1 cellular context compared by ENCODE assay signal in the genomic region with DNA sequence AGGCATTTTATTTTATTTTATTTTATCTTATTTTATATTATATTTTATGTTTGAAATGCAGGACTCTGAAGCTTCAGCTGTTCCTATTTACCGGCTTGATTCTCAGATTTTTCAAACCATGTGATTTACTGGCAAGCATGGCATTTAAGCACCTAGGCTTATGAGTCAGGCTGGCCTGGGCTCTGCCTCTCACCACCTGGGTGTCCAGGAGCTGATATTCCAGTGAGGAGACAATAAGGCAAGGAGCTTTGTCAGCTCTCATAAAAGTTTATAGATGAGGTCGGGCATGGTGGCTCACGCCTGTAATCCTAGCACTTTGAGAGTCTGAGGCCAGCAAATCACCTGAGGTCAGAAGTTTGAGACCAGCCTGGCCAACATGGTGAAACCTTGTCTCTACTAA.
TF ChIP-seq lines count a peak whose summit lies in the region.

No MANE protein-coding gene starts in this region.

TF ChIP-seq in HEK293, 187 proteins besides CTCF, POLR2A, EP300 and RAD21 (continued from another document):
- TF ChIP-seq, protein P1, sequence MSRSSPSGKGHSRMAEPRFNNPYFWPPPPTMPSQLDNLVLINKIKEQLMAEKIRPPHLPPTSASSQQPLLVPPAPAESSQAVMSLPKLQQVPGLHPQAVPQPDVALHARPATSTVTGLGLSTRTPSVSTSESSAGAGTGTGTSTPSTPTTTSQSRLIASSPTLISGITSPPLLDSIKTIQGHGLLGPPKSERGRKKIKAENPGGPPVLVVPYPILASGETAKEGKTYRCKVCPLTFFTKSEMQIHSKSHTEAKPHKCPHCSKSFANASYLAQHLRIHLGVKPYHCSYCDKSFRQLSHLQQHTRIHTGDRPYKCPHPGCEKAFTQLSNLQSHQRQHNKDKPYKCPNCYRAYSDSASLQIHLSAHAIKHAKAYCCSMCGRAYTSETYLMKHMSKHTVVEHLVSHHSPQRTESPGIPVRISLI (tag by site-specific recombination; IDR thresholded peaks at IDR 0.05), result no peak
- TF ChIP-seq ZNF426 (tag by site-specific recombination; IDR thresholded peaks at IDR 0.05) (no peak), ZBTB1 (tag by site-specific recombination; IDR thresholded peaks at IDR 0.05) (no peak), ZNF157 (tag by site-specific recombination; IDR thresholded peaks at IDR 0.05) (no peak), ZNF423 (tag by site-specific recombination; IDR thresholded peaks at IDR 0.05) (no peak), ZNF138 (tag by site-specific recombination; IDR thresholded peaks at IDR 0.05; ENCODE audit: borderline replicate concordance) (no peak), ZNF335 (tag by site-specific recombination; conservative IDR thresholded peaks at IDR 0.05) (peak; percentile 29; the same call in 1 of the 2 replicates), ZNF791 (tag by site-specific recombination; IDR thresholded peaks at IDR 0.05) (no peak), ZNF837 (tag by site-specific recombination; IDR thresholded peaks at IDR 0.05) (no peak), GLI2 (tag by site-specific recombination; IDR thresholded peaks at IDR 0.05; ENCODE audit: borderline replicate concordance, low read depth) (no peak), ZNF184 (tag by site-specific recombination; IDR thresholded peaks at IDR 0.05) (no peak), ZNF76 (tag by site-specific recombination; IDR thresholded peaks at IDR 0.05; ENCODE audit: borderline replicate concordance, low read depth) (no peak), ZFP3 (tag by site-specific recombination; IDR thresholded peaks at IDR 0.05; ENCODE audit: low read depth) (no peak)
- TF ChIP-seq, protein P2, sequence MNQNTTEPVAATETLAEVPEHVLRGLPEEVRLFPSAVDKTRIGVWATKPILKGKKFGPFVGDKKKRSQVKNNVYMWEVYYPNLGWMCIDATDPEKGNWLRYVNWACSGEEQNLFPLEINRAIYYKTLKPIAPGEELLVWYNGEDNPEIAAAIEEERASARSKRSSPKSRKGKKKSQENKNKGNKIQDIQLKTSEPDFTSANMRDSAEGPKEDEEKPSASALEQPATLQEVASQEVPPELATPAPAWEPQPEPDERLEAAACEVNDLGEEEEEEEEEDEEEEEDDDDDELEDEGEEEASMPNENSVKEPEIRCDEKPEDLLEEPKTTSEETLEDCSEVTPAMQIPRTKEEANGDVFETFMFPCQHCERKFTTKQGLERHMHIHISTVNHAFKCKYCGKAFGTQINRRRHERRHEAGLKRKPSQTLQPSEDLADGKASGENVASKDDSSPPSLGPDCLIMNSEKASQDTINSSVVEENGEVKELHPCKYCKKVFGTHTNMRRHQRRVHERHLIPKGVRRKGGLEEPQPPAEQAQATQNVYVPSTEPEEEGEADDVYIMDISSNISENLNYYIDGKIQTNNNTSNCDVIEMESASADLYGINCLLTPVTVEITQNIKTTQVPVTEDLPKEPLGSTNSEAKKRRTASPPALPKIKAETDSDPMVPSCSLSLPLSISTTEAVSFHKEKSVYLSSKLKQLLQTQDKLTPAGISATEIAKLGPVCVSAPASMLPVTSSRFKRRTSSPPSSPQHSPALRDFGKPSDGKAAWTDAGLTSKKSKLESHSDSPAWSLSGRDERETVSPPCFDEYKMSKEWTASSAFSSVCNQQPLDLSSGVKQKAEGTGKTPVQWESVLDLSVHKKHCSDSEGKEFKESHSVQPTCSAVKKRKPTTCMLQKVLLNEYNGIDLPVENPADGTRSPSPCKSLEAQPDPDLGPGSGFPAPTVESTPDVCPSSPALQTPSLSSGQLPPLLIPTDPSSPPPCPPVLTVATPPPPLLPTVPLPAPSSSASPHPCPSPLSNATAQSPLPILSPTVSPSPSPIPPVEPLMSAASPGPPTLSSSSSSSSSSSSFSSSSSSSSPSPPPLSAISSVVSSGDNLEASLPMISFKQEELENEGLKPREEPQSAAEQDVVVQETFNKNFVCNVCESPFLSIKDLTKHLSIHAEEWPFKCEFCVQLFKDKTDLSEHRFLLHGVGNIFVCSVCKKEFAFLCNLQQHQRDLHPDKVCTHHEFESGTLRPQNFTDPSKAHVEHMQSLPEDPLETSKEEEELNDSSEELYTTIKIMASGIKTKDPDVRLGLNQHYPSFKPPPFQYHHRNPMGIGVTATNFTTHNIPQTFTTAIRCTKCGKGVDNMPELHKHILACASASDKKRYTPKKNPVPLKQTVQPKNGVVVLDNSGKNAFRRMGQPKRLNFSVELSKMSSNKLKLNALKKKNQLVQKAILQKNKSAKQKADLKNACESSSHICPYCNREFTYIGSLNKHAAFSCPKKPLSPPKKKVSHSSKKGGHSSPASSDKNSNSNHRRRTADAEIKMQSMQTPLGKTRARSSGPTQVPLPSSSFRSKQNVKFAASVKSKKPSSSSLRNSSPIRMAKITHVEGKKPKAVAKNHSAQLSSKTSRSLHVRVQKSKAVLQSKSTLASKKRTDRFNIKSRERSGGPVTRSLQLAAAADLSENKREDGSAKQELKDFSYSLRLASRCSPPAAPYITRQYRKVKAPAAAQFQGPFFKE (tag by site-specific recombination; IDR thresholded peaks at IDR 0.05; ENCODE audit: borderline replicate concordance), result no peak
- TF ChIP-seq, protein P3, sequence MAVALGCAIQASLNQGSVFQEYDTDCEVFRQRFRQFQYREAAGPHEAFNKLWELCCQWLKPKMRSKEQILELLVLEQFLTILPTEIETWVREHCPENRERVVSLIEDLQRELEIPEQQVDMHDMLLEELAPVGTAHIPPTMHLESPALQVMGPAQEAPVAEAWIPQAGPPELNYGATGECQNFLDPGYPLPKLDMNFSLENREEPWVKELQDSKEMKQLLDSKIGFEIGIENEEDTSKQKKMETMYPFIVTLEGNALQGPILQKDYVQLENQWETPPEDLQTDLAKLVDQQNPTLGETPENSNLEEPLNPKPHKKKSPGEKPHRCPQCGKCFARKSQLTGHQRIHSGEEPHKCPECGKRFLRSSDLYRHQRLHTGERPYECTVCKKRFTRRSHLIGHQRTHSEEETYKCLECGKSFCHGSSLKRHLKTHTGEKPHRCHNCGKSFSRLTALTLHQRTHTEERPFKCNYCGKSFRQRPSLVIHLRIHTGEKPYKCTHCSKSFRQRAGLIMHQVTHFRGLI (tag by site-specific recombination; IDR thresholded peaks at IDR 0.05), result 0 out of 2 replicates have a peak, but pooled peaks have one; percentile 12
